In the genomic region with DNA sequence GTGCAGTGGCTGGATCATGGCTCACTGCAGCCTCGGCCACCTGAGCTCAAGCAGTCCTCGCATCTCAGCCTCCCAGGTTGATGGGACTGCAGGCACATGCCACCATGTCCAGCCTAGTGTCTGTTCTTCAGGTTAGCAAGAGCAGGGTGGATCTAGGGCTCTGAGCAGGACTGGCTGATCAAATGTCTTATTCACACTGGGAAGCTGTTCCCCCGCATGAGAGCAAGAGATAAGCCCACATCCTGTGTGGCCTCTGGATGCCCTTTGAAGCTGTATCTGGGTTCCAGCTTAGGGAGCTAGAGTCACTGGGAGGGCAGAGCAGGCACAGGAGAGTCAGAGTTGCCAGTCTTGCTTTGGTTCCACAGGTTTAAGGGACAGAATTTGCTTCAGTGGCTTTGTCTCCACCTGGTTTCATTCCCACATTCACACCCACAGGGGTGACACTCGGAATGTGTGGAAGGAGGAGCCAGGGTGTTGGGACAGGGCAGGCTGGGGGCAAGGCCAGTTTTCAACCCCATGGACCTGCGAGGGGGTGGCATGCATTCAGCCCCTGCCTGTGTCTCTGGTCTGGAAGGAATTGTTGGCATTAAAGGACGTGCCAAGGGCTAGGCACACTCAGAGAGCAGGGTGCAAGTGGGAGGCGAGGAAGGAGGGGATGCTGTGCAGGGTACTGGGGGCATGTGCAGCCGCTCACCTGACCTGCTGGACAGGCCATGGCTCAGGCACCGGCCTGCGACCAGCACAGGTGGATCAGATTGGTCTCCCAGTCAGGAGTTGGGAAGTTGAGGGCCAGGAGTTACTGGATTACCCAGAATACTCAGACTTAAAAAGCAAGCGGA, we compare ENCODE assay signal across 13 cellular contexts. TPM values are rescaled to one million over a fixed set of nuclear protein-coding genes. Genes with fewer than 3 reads are reported as not detected.
A peak's percentile ranks its signal among the peaks of the same experiment; 100 is the strongest.
DNase-seq lines count a peak whose midpoint lies in the region; ATAC-seq, FAIRE-seq and TF ChIP-seq lines count a peak whose summit lies in the region.
"Had no signal": no experiment of that assay in that cellular context is flagged by ENCODE, and none has a peak within 500 bp of the region (broad histone marks: within the 10 kb centered on the region; RNA-seq: fewer than 3 reads in every experiment).

No MANE protein-coding gene starts in this region.

- H3K4me1 ChIP-seq in CD4-positive, alpha-beta memory T cell (ENCODE audit: insufficient read depth, low read length) = peaks cover 52% of the 10 kb centered on the region
- H3K4me1 ChIP-seq in HepG2 (ENCODE audit: insufficient read depth, low read length) = no peaks in the 10 kb centered on the region

- CTCF ChIA-PET in CD4-positive, alpha-beta memory T cell (lab: Charles Lee; ENCODE audit: partially characterized antibody) = interaction anchor here (1.2 to 1.5 kb wide), 2 partner anchors 38 to 39 kb away, joined by 3 to 5 read pairs; partner anchors contain the start of gene IMP4
- CTCF ChIA-PET in activated CD4-positive, alpha-beta memory T cell treated with anti-CD3 and anti-CD28 coated beads for 36 hours (lab: Charles Lee) = interaction anchor here (1.4 kb wide), 1 partner anchor 10 kb away, joined by 3 read pairs; no protein-coding TSS in a partner anchor
- CTCF ChIA-PET in HepG2 (lab: Yijun Ruan, JAX; ENCODE audit: low intra/inter-chr PET ratio, low total read pairs) = no interaction called here

- POLR2A ChIA-PET in CD4-positive, alpha-beta memory T cell (lab: Charles Lee; ENCODE audit: partially characterized antibody) = no interaction called here
- POLR2A ChIA-PET in activated CD4-positive, alpha-beta memory T cell treated with anti-CD3 and anti-CD28 coated beads for 36 hours (lab: Charles Lee) = interaction anchor here (1.1 kb wide), 1 partner anchor 9 kb away, joined by 3 read pairs; no protein-coding TSS in a partner anchor
- POLR2A ChIA-PET in HepG2 (lab: Yijun Ruan, JAX) = no interaction called here

- H2AFZ ChIP-seq in HepG2 (ENCODE audit: low read length) = no peak overlapping the region

- intact Hi-C loops in CD4-positive, alpha-beta memory T cell (cut with micrococcal nuclease) = no loop called here
- intact Hi-C loops in activated CD4-positive, alpha-beta memory T cell treated with anti-CD3 and anti-CD28 coated beads for 36 hours (cut with micrococcal nuclease) = no loop called here
- intact Hi-C loops in HepG2 (cut with micrococcal nuclease; ENCODE audit: unreplicated experiment) = no loop called here

- in situ Hi-C loops in HepG2 (cut with HindIII; ENCODE audit: extremely low pct_ligation_motif_present, low pct_unique_long_range_greater_than_20kb) = no loop called here

- H3K79me2 ChIP-seq in HepG2 (ENCODE audit: insufficient read depth, low read length) = no peaks in the 10 kb centered on the region

- no peak for DNase-seq in CD4-positive, alpha-beta memory T cell
- peak; percentile 56 for DNase-seq in activated CD4-positive, alpha-beta memory T cell treated with anti-CD3 and anti-CD28 coated beads for 36 hours
- DNase-seq in HepG2 (ENCODE audit: low spot score) (no peak), DMS 273 (lab: John Stamatoyannopoulos, UW; ENCODE audit: unreplicated experiment) (no peak)
- DNase-seq: CD8-positive, alpha-beta T cell; H9; NCI-H1436 had no signal

- TF ChIP-seq POLR2A in HepG2 (IDR thresholded peaks at IDR 0.05; ENCODE audit: insufficient read depth in 1 of 2, low read depth in 2 of 2, low read length in 2 of 2) = no peak

- TF ChIP-seq EP300 in HepG2 (IDR thresholded peaks at IDR 0.05; ENCODE audit: low read depth in 2 of 2, low read length in 2 of 2) (no peak), HepG2 (CRISPR knock-in tag; IDR thresholded peaks at IDR 0.05; ENCODE audit: borderline replicate concordance) (no peak)

- H3K27me3 Mint-ChIP-seq in CD4-positive, alpha-beta memory T cell = no peaks in the 10 kb centered on the region
- H3K27me3 Mint-ChIP-seq in activated CD4-positive, alpha-beta memory T cell treated with anti-CD3 and anti-CD28 coated beads for 36 hours = no peaks in the 10 kb centered on the region

- H3K9ac ChIP-seq in HepG2 (ENCODE audit: insufficient read depth, low read depth, low read length) = no peak overlapping the region

- no peak for TF ChIP-seq CTCF in HepG2 (CRISPR knock-in tag; IDR thresholded peaks at IDR 0.05)

- H3K4me2 ChIP-seq in HepG2 (ENCODE audit: low read depth, low read length) = no peak overlapping the region

- H3K9me3 ChIP-seq in CD4-positive, alpha-beta memory T cell (ENCODE audit: control insufficient read depth in 1 of 2, low read length in 2 of 2) = no peaks in the 10 kb centered on the region
- no peaks in the 10 kb centered on the region for H3K9me3 ChIP-seq in HepG2 (ENCODE audit: low read length)

- peaks cover 35 to 39% of the 10 kb centered on the region in 2 donors for H3K36me3 Mint-ChIP-seq in CD4-positive, alpha-beta memory T cell
- peaks cover 17% of the 10 kb centered on the region for H3K36me3 Mint-ChIP-seq in activated CD4-positive, alpha-beta memory T cell treated with anti-CD3 and anti-CD28 coated beads for 36 hours

- H3K36me3 ChIP-seq in CD4-positive, alpha-beta memory T cell (ENCODE audit: insufficient read depth, low read length) = no peaks in the 10 kb centered on the region
- no peaks in the 10 kb centered on the region for H3K36me3 ChIP-seq in HepG2 (replicated peaks in 1 of 2; ENCODE audit: control insufficient read depth in 1 of 2, insufficient read depth in 2 of 2, low read length in 2 of 2)
- H3K36me3 ChIP-seq: cardiac muscle cell had no signal

- no peak for TF ChIP-seq RAD21 in HepG2 (CRISPR knock-in tag; IDR thresholded peaks at IDR 0.05)

- H3K9me3 Mint-ChIP-seq in CD4-positive, alpha-beta memory T cell = no peaks in the 10 kb centered on the region
- no peaks in the 10 kb centered on the region for H3K9me3 Mint-ChIP-seq in activated CD4-positive, alpha-beta memory T cell treated with anti-CD3 and anti-CD28 coated beads for 36 hours
- H3K9me3 Mint-ChIP-seq: CD8-positive, alpha-beta T cell; H9; nephron had no signal

- no peak overlapping the region for H3K4me3 Mint-ChIP-seq in CD4-positive, alpha-beta memory T cell
- H3K4me3 Mint-ChIP-seq in activated CD4-positive, alpha-beta memory T cell treated with anti-CD3 and anti-CD28 coated beads for 36 hours = no peak overlapping the region
- H3K4me3 Mint-ChIP-seq: CD8-positive, alpha-beta T cell; H9; nephron had no signal

- H3K27me3 ChIP-seq in CD4-positive, alpha-beta memory T cell (ENCODE audit: insufficient read depth, low read length) = no peaks in the 10 kb centered on the region
- peaks cover 4 to 27% of the 10 kb centered on the region in 2 experiments for H3K27me3 ChIP-seq in HepG2 (ENCODE audit: control insufficient read depth in 1 of 2, insufficient read depth in 2 of 2, low read length in 2 of 2)
- H3K27me3 ChIP-seq: cardiac muscle cell had no signal

- peak overlapping the region; percentile 14 to 70 (median 43) for H3K27ac Mint-ChIP-seq in CD4-positive, alpha-beta memory T cell
- H3K27ac Mint-ChIP-seq in activated CD4-positive, alpha-beta memory T cell treated with anti-CD3 and anti-CD28 coated beads for 36 hours = no peak overlapping the region
- H3K27ac Mint-ChIP-seq: nephron had no signal

- FAIRE-seq in HepG2 (lab: Jason Lieb, UNC) = no peak

- WGBS in HepG2 (ENCODE audit: low lambda C conversion rate) = 27% methylated on average over 10 of the region's 11 CpGs

- peak; percentile 26 for ATAC-seq in GM18907 (IDR thresholded peaks at IDR 0.05; ENCODE audit: unreplicated experiment)
- no peak for ATAC-seq in HepG2
- ATAC-seq in HG03469 (IDR thresholded peaks at IDR 0.05; ENCODE audit: unreplicated experiment) = no peak
- no peak for ATAC-seq in GM21786 (IDR thresholded peaks at IDR 0.05; ENCODE audit: unreplicated experiment)
- ATAC-seq: CD8-positive, alpha-beta T cell had no signal

- no TSS peak for BruUV-seq in HepG2 (replicated peaks; lab: Mats Ljungman, UMichigan)

- peaks cover 40 to 64% (median 47%) of the 10 kb centered on the region in 4 donors for H3K4me1 Mint-ChIP-seq in CD4-positive, alpha-beta memory T cell
- peaks cover 48% of the 10 kb centered on the region for H3K4me1 Mint-ChIP-seq in activated CD4-positive, alpha-beta memory T cell treated with anti-CD3 and anti-CD28 coated beads for 36 hours (ENCODE audit: low read depth)

- H4K20me1 ChIP-seq in HepG2 (ENCODE audit: insufficient read depth, low read length) = no peaks in the 10 kb centered on the region

- no peak overlapping the region for H3K27ac ChIP-seq in CD4-positive, alpha-beta memory T cell (ENCODE audit: low read depth, low read length)
- H3K27ac ChIP-seq in HepG2 (ENCODE audit: extremely low read length, insufficient read depth, low read length) = no peak overlapping the region
- H3K27ac ChIP-seq: cardiac muscle cell, VCaP had no signal

- no peak overlapping the region for H3K4me3 ChIP-seq in CD4-positive, alpha-beta memory T cell (ENCODE audit: low read length in 2 of 2)
- no peak overlapping the region for H3K4me3 ChIP-seq in HepG2 (replicated peaks in 1 of 3; ENCODE audit: insufficient read depth in 1 of 3, low read depth in 2 of 3, low read length in 3 of 3)
- H3K4me3 ChIP-seq: cardiac muscle cell had no signal

RNA-seq across cellular contexts. Expression of gene PTPN18, which starts 24.5 kb away (rescaled TPM):
- 10 to 100 TPM; 54.9 to 67.2 TPM for total RNA-seq in CD4-positive, alpha-beta memory T cell
- 10 to 100 TPM; 30.9 to 66.1 TPM for polyA plus RNA-seq in CD4-positive, alpha-beta memory T cell
- 10 to 100 TPM; 42.1 to 44.9 TPM for total RNA-seq in activated CD4-positive, alpha-beta memory T cell treated with anti-CD3 and anti-CD28 coated beads for 36 hours
- 10.8 and 14.8 TPM in 2 replicates for total RNA-seq in HepG2 (2016; rRNA removed; fragmentation: Illumina TruSeq; extraction: Trizol)
- 8.0 and 13.0 TPM in 2 replicates for total RNA-seq in HepG2 (2016; cell fraction: cytosol; rRNA removed; fragmentation: Illumina TruSeq; extraction: Trizol; ENCODE audit: low read depth)
- 7.6 and 15.8 TPM in 2 replicates for total RNA-seq in HepG2 (2016; cell fraction: insoluble cytoplasmic fraction; rRNA removed; fragmentation: Illumina TruSeq; extraction: Trizol)
- 16.2 and 20.0 TPM in 2 replicates for total RNA-seq in HepG2 (2016; cell fraction: membrane; rRNA removed; fragmentation: Illumina TruSeq; extraction: Trizol)
- 20.9 and 28.1 TPM in 2 replicates for total RNA-seq in HepG2 (2016; cell fraction: nucleus; rRNA removed; fragmentation: Illumina TruSeq; extraction: Trizol)
- polyA plus RNA-seq in HepG2 (2011; rRNA removed) = 39.5 and 39.6 TPM in 2 replicates
- 19.5 and 25.1 TPM in 2 replicates for polyA plus RNA-seq in HepG2 (2011; cell fraction: cytosol; rRNA removed)
- polyA plus RNA-seq in HepG2 (2011; cell fraction: nucleus; rRNA removed) = 126 and 152 TPM in 2 replicates
- 18.3 and 19.5 TPM in 2 replicates for polyA plus RNA-seq in HepG2 (2012)
- 10.6 and 15.8 TPM in 2 replicates for polyA plus RNA-seq in HepG2 (2016; cell fraction: cytosol; fragmentation: Illumina TruSeq; extraction: Trizol; ENCODE audit: low read depth)
- 14.2 and 24.0 TPM in 2 replicates for polyA plus RNA-seq in HepG2 (2016; cell fraction: insoluble cytoplasmic fraction; fragmentation: Illumina TruSeq; extraction: Trizol; ENCODE audit: low read depth)
- polyA plus RNA-seq in HepG2 (2016; cell fraction: membrane; fragmentation: Illumina TruSeq; extraction: Trizol; ENCODE audit: low read depth) = 22.4 and 27.8 TPM in 2 replicates
- polyA plus RNA-seq in HepG2 (2016; cell fraction: nucleus; fragmentation: Illumina TruSeq; extraction: Trizol; ENCODE audit: insufficient read depth, low read depth) = 91.6 and 101 TPM in 2 replicates
- polyA minus RNA-seq in HepG2 (2011; rRNA and poly(A)+ RNA removed; ENCODE audit: low replicate concordance) = 47.1 and 49.5 TPM in 2 replicates
- 13.8 and 15.2 TPM in 2 replicates for polyA minus RNA-seq in HepG2 (2011; cell fraction: cytosol; rRNA and poly(A)+ RNA removed)
- 62.4 and 69.0 TPM in 2 replicates for polyA minus RNA-seq in HepG2 (2011; cell fraction: nucleus; rRNA and poly(A)+ RNA removed)

RNA-seq across cellular contexts. Expression of gene IMP4, which starts 37.6 kb away (rescaled TPM):
- 10 to 100 TPM; 72.6 to 73.9 TPM for total RNA-seq in CD4-positive, alpha-beta memory T cell
- 10 to 100 TPM; 92.8 to 96.7 TPM for polyA plus RNA-seq in CD4-positive, alpha-beta memory T cell
- total RNA-seq in activated CD4-positive, alpha-beta memory T cell treated with anti-CD3 and anti-CD28 coated beads for 36 hours = 100 to 1,000 TPM; 125 to 128 TPM
- 142 and 153 TPM in 2 replicates for total RNA-seq in HepG2 (2016; rRNA removed; fragmentation: Illumina TruSeq; extraction: Trizol)
- total RNA-seq in HepG2 (2016; cell fraction: cytosol; rRNA removed; fragmentation: Illumina TruSeq; extraction: Trizol; ENCODE audit: low read depth) = 85.2 and 85.6 TPM in 2 replicates
- 148 and 152 TPM in 2 replicates for total RNA-seq in HepG2 (2016; cell fraction: insoluble cytoplasmic fraction; rRNA removed; fragmentation: Illumina TruSeq; extraction: Trizol)
- 114 and 119 TPM in 2 replicates for total RNA-seq in HepG2 (2016; cell fraction: membrane; rRNA removed; fragmentation: Illumina TruSeq; extraction: Trizol)
- 83.0 and 87.0 TPM in 2 replicates for total RNA-seq in HepG2 (2016; cell fraction: nucleus; rRNA removed; fragmentation: Illumina TruSeq; extraction: Trizol)
- 158 and 167 TPM in 2 replicates for polyA plus RNA-seq in HepG2 (2011; rRNA removed)
- 161 and 264 TPM in 2 replicates for polyA plus RNA-seq in HepG2 (2011; cell fraction: cytosol; rRNA removed)
- polyA plus RNA-seq in HepG2 (2011; cell fraction: nucleus; rRNA removed) = 321 and 379 TPM in 2 replicates
- polyA plus RNA-seq in HepG2 (2012) = 91.4 and 129 TPM in 2 replicates
- 122 and 142 TPM in 2 replicates for polyA plus RNA-seq in HepG2 (2016; cell fraction: cytosol; fragmentation: Illumina TruSeq; extraction: Trizol; ENCODE audit: low read depth)
- polyA plus RNA-seq in HepG2 (2016; cell fraction: insoluble cytoplasmic fraction; fragmentation: Illumina TruSeq; extraction: Trizol; ENCODE audit: low read depth) = 167 and 186 TPM in 2 replicates
- 126 and 131 TPM in 2 replicates for polyA plus RNA-seq in HepG2 (2016; cell fraction: membrane; fragmentation: Illumina TruSeq; extraction: Trizol; ENCODE audit: low read depth)
- 177 and 185 TPM in 2 replicates for polyA plus RNA-seq in HepG2 (2016; cell fraction: nucleus; fragmentation: Illumina TruSeq; extraction: Trizol; ENCODE audit: insufficient read depth, low read depth)
- polyA minus RNA-seq in HepG2 (2011; rRNA and poly(A)+ RNA removed; ENCODE audit: low replicate concordance) = 143 and 197 TPM in 2 replicates
- 41.3 and 41.8 TPM in 2 replicates for polyA minus RNA-seq in HepG2 (2011; cell fraction: cytosol; rRNA and poly(A)+ RNA removed)
- polyA minus RNA-seq in HepG2 (2011; cell fraction: nucleus; rRNA and poly(A)+ RNA removed) = 91.3 and 103 TPM in 2 replicates
